In genomic region chr22:24427500-24428164, GRCh38 we compare ENCODE assay signal across 8 cellular contexts. TPM values are rescaled to one million over a fixed set of nuclear protein-coding genes. Genes with fewer than 3 reads are reported as not detected.
A peak's percentile ranks its signal among the peaks of the same experiment; 100 is the strongest.
DNase-seq lines count a peak whose midpoint lies in the region; ATAC-seq and TF ChIP-seq lines count a peak whose summit lies in the region.

Gene ADORA2A (plus strand): TSS chr22:24427599. CDS start chr22:24433405, 5,806 bp downstream.

- intact Hi-C loops in mammary epithelial cell (cut with micrococcal nuclease), result no loop called here

- H3K79me2 ChIP-seq in mammary epithelial cell (ENCODE audit: insufficient read depth, low read length), result no peaks in the 10 kb centered on the region

- no peaks in the 10 kb centered on the region for H3K9me3 ChIP-seq in mammary epithelial cell (replicated peaks; ENCODE audit: insufficient read depth, low read length)

- H3K36me3 Mint-ChIP-seq in WTC11 (no peaks in the 10 kb centered on the region), chondrocyte (ENCODE audit: low read depth) (no peaks in the 10 kb centered on the region)

- ATAC-seq in HG02763 (IDR thresholded peaks at IDR 0.05; ENCODE audit: unreplicated experiment), result peak; percentile 46
- no peak for ATAC-seq in WTC11
- ATAC-seq in HG03565 (IDR thresholded peaks at IDR 0.05; ENCODE audit: unreplicated experiment), result no peak

- BruUV-seq in mammary epithelial cell (replicated peaks; lab: Mats Ljungman, UMichigan), result no TSS peak

- WGBS in mammary epithelial cell (ENCODE audit: low coverage, missing lambda C conversion rate), result 87% methylated on average over 13 of the region's 22 CpGs

- H3K36me3 ChIP-seq in mammary epithelial cell (ENCODE audit: insufficient read depth, low read length), result no peaks in the 10 kb centered on the region

- H3K9me3 Mint-ChIP-seq in WTC11, result no peaks in the 10 kb centered on the region
- H3K9me3 Mint-ChIP-seq in chondrocyte (ENCODE audit: low read depth), result no peaks in the 10 kb centered on the region

- H3K4me3 ChIP-seq in mammary epithelial cell (replicated peaks in 1 of 3; ENCODE audit: insufficient read depth in 1 of 3, low read depth in 2 of 3, low read length in 3 of 3), result no peak within 1 kb of the TSS

- H2AFZ ChIP-seq in mammary epithelial cell (ENCODE audit: low read depth, low read length), result no peak within 1 kb of the TSS

- H3K4me3 Mint-ChIP-seq in WTC11, result no peak within 1 kb of the TSS
- no peak within 1 kb of the TSS for H3K4me3 Mint-ChIP-seq in chondrocyte (ENCODE audit: unreplicated experiment)

- H3K4me1 Mint-ChIP-seq in WTC11, result peaks cover 18% of the 10 kb centered on the region
- peaks cover 21% of the 10 kb centered on the region for H3K4me1 Mint-ChIP-seq in chondrocyte (ENCODE audit: low read depth)

- dilution Hi-C loops in mammary epithelial cell (cut with HindIII; ENCODE audit: low sequenced_read_pairs), result no loop called here

- H3K27ac Mint-ChIP-seq in WTC11, result 0 out of 2 replicates have a peak within 1 kb of the TSS, but pooled peaks have one; percentile 1
- no peak within 1 kb of the TSS for H3K27ac Mint-ChIP-seq in chondrocyte (ENCODE audit: unreplicated experiment)

- H3K27me3 Mint-ChIP-seq in WTC11 (ENCODE audit: low read depth), result peaks cover 20% of the 10 kb centered on the region
- H3K27me3 Mint-ChIP-seq in chondrocyte (ENCODE audit: low read depth), result peaks cover 9% of the 10 kb centered on the region

- H3K9ac ChIP-seq in mammary epithelial cell (ENCODE audit: insufficient read depth, low read length), result no peak within 1 kb of the TSS

- no peak for TF ChIP-seq CTCF in WTC11 (IDR thresholded peaks at IDR 0.05)
- TF ChIP-seq CTCF in chondrocyte (IDR thresholded peaks at IDR 0.05), result no peak
- no peak for TF ChIP-seq CTCF in mammary epithelial cell (conservative IDR thresholded peaks at IDR 0.05 in 1 of 2, IDR thresholded peaks at IDR 0.05 in 1 of 2; ENCODE audit: extremely low read depth in 1 of 2, insufficient read depth in 1 of 2, low read depth in 1 of 2, low read length in 2 of 2)

- H4K20me1 ChIP-seq in mammary epithelial cell (ENCODE audit: insufficient read depth, low read length), result no peaks in the 10 kb centered on the region

- no peak within 1 kb of the TSS for H3K4me2 ChIP-seq in mammary epithelial cell (ENCODE audit: insufficient read depth, low read depth, low read length)

- no peak for DNase-seq in WTC11 (ENCODE audit: low spot score)
- DNase-seq in chondrocyte (ENCODE audit: low spot score), result peak; percentile 94
- peak; percentile 83 for DNase-seq in stimulated activated CD4-positive, alpha-beta T cell treated with anti-CD3 and anti-CD28 coated beads, Interleukin-2, amount 100 ng/mL, for 4 hours (ENCODE audit: low read depth)
- no peak for DNase-seq in OCI-M2 (lab: John Stamatoyannopoulos, UW; ENCODE audit: unreplicated experiment)
- DNase-seq in mammary epithelial cell, result no peak

- TF ChIP-seq POLR2A in GM15510 (IDR thresholded peaks at IDR 0.05; ENCODE audit: borderline replicate concordance, extremely low read depth, insufficient read length), result peak; percentile 37

- H3K4me1 ChIP-seq in mammary epithelial cell (ENCODE audit: insufficient read depth, low read length), result peaks cover 19% of the 10 kb centered on the region

- in situ Hi-C loops in mammary epithelial cell (cut with MboI; ENCODE audit: low sequenced_read_pairs in 2 of 2), result loop anchor here in 1 of 2 donors (5.0 kb wide), 1 partner anchor 95 kb away; no protein-coding TSS in a partner anchor

- CTCF ChIA-PET in WTC11 (lab: Charles Lee) (interaction anchor here (0.7 to 14.0 kb wide), 3 partner anchors 15 to 98 kb away, joined by 3 to 271 read pairs (median 243); no protein-coding TSS in a partner anchor), mammary epithelial cell (lab: Charles Lee; ENCODE audit: low non-redundant PET) (no interaction called here)

- no peak within 1 kb of the TSS for H3K27ac ChIP-seq in mammary epithelial cell (ENCODE audit: insufficient read depth, low read depth, low read length)

- POLR2A ChIA-PET in WTC11 (lab: Charles Lee), result no interaction called here

- H3K27me3 ChIP-seq in mammary epithelial cell (ENCODE audit: insufficient read depth, low read length), result peaks cover 3% of the 10 kb centered on the region

TF ChIP-seq in WTC11, 78 proteins besides CTCF, POLR2A, EP300 and RAD21 (continues in another document):
- no peak for TF ChIP-seq AR (CRISPR knock-in tag; IDR thresholded peaks at IDR 0.05)
- no peak for TF ChIP-seq MYBL2 (CRISPR knock-in tag; IDR thresholded peaks at IDR 0.05)
- TF ChIP-seq IRF2 (CRISPR knock-in tag; IDR thresholded peaks at IDR 0.05; ENCODE audit: borderline replicate concordance, low read depth), result no peak
- TF ChIP-seq, protein P1, sequence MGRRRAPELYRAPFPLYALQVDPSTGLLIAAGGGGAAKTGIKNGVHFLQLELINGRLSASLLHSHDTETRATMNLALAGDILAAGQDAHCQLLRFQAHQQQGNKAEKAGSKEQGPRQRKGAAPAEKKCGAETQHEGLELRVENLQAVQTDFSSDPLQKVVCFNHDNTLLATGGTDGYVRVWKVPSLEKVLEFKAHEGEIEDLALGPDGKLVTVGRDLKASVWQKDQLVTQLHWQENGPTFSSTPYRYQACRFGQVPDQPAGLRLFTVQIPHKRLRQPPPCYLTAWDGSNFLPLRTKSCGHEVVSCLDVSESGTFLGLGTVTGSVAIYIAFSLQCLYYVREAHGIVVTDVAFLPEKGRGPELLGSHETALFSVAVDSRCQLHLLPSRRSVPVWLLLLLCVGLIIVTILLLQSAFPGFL (CRISPR knock-in tag; IDR thresholded peaks at IDR 0.05; ENCODE audit: borderline replicate concordance), result no peak
- TF ChIP-seq ESRRA (CRISPR knock-in tag; IDR thresholded peaks at IDR 0.05; ENCODE audit: borderline replicate concordance), result no peak
- no peak for TF ChIP-seq OVOL2 (CRISPR knock-in tag; IDR thresholded peaks at IDR 0.05; ENCODE audit: borderline replicate concordance)
- TF ChIP-seq PRRX2 (CRISPR knock-in tag; IDR thresholded peaks at IDR 0.05), result no peak
- TF ChIP-seq, protein P2, sequence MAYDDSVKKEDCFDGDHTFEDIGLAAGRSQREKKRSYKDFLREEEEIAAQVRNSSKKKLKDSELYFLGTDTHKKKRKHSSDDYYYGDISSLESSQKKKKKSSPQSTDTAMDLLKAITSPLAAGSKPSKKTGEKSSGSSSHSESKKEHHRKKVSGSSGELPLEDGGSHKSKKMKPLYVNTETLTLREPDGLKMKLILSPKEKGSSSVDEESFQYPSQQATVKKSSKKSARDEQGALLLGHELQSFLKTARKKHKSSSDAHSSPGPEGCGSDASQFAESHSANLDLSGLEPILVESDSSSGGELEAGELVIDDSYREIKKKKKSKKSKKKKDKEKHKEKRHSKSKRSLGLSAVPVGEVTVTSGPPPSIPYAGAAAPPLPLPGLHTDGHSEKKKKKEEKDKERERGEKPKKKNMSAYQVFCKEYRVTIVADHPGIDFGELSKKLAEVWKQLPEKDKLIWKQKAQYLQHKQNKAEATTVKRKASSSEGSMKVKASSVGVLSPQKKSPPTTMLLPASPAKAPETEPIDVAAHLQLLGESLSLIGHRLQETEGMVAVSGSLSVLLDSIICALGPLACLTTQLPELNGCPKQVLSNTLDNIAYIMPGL (CRISPR knock-in tag; IDR thresholded peaks at IDR 0.05), result no peak
- no peak for TF ChIP-seq GABPB1 (CRISPR knock-in tag; IDR thresholded peaks at IDR 0.05)

RNA-seq across cellular contexts. Expression of gene ADORA2A, which starts in this region (rescaled TPM):
- total RNA-seq in WTC11 (2021) (7.0 to 8.1 TPM (median 7.6 TPM) in 3 replicates), chondrocyte (2.3 to 3.6 TPM (median 2.4 TPM) in 3 replicates), mammary epithelial cell (1 to 10 TPM; 1.2 to 1.8 TPM)
- polyA plus RNA-seq in mammary epithelial cell, result 0.40 TPM
- polyA minus RNA-seq in mammary epithelial cell, result not detected

Comparison
In these comparisons a context has a peak if more than half of its experiments do, and no peak if none do; other contexts are left out.
1. DNase-seq: peak in chondrocyte (single experiment) and stimulated activated CD4-positive, alpha-beta T cell treated with anti-CD3 and anti-CD28 coated beads, Interleukin-2, amount 100 ng/mL, for 4 hours (single experiment); none in WTC11 (single experiment), OCI-M2 (single experiment) and mammary epithelial cell (single experiment).